In genomic region chr20:50468378-50468798, GRCh38 we compare ENCODE assay signal across 17 cellular contexts.
"Had no signal": no experiment of that assay in that cellular context is flagged by ENCODE, and none has a peak within 500 bp of the region (broad histone marks: within the 10 kb centered on the region; RNA-seq: fewer than 3 reads in every experiment).

No MANE protein-coding gene starts in this region.

- H3K4me3 ChIP-seq: heart right ventricle, spleen, thoracic aorta, vagina had no signal

- H3K36me3 ChIP-seq: heart right ventricle, spleen, thoracic aorta, vagina had no signal

- H3K27me3 Mint-ChIP-seq: activated naive CD8-positive, alpha-beta T cell treated with anti-CD3 and anti-CD28 coated beads, Interleukin-2, amount 10 ng/mL, durations not matched to agents 7 days and 5 days; type B pancreatic cell had no signal

- H3K4me3 Mint-ChIP-seq: activated naive CD4-positive, alpha-beta T cell treated with anti-CD3 and anti-CD28 coated beads for 36 hours; activated naive CD8-positive, alpha-beta T cell treated with anti-CD3 and anti-CD28 coated beads, Interleukin-2, amount 10 ng/mL, durations not matched to agents 7 days and 5 days; activated T-cell treated with anti-CD3 and anti-CD28 coated beads, Interleukin-2, amount 50 U/mL, for 4 hours; type B pancreatic cell had no signal

- H3K9me3 ChIP-seq: heart right ventricle, spleen, thoracic aorta, vagina had no signal

- DNase-seq: activated CD4-positive, CD25-positive, alpha-beta regulatory T cell; activated CD8-positive, alpha-beta memory T cell treated with anti-CD3 and anti-CD28 coated beads, Interleukin-2, amount 50 U/mL, for 48 hours; activated effector memory CD4-positive, alpha-beta T cell treated with Interleukin-2 at 50 U/mL for 16 hours; activated naive CD8-positive, alpha-beta T cell treated with anti-CD3 and anti-CD28 coated beads, Interleukin-2, amount 10 ng/mL, durations not matched to agents 7 days and 5 days; activated T-cell treated with anti-CD3 and anti-CD28 coated beads, Interleukin-2, amount 50 U/mL, for 4 hours; cerebellar nuclear complex; cortex of kidney; heart right ventricle; islet precursor cell; spleen; stimulated activated naive CD4-positive, alpha-beta T cell treated with Interleukin-2 at 50 U/mL for 16 hours had no signal

- H3K27ac ChIP-seq: epithelial cell of prostate, heart right ventricle, thoracic aorta, vagina had no signal

- H3K27ac Mint-ChIP-seq: activated naive CD4-positive, alpha-beta T cell treated with anti-CD3 and anti-CD28 coated beads for 36 hours; activated naive CD8-positive, alpha-beta T cell treated with anti-CD3 and anti-CD28 coated beads, Interleukin-2, amount 10 ng/mL, durations not matched to agents 7 days and 5 days; progenitor cell of endocrine pancreas; type B pancreatic cell had no signal

- H3K9me3 Mint-ChIP-seq: activated naive CD4-positive, alpha-beta T cell treated with anti-CD3 and anti-CD28 coated beads for 36 hours; activated naive CD8-positive, alpha-beta T cell treated with anti-CD3 and anti-CD28 coated beads, Interleukin-2, amount 10 ng/mL, durations not matched to agents 7 days and 5 days; activated T-cell treated with anti-CD3 and anti-CD28 coated beads, Interleukin-2, amount 50 U/mL, for 4 hours; type B pancreatic cell had no signal

- H3K27me3 ChIP-seq: heart right ventricle, spleen, vagina had no signal
